29 cellular contexts compared by ENCODE assay signal in the genomic region with DNA sequence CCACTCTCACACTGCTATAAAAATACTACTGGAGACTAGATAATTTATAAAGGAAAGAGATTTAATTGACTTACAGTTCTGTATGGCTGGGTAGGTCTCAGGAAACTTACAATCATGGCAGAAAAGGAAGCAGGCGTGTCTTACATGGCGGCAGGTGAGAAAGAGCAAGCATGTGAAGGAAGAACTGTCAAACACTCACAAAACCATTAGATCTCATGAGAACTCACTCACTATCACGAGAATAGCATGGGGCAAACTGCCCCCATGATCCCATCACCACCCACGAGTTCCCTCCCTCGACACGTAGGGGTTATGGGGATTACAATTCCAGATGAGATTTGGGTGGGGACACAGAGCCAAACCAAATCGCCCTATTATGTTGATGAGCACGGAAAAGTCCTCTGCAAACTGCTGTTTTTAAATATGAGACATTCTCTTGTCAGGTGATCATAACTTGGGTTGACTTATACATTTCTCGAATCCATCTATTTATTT.
"Had no signal": no experiment of that assay in that cellular context is flagged by ENCODE, and none has a peak within 500 bp of the region (broad histone marks: within the 10 kb centered on the region; RNA-seq: fewer than 3 reads in every experiment).

No MANE protein-coding gene starts in this region.

- H3K27me3 ChIP-seq: stomach, suprapubic skin, testis, thyroid gland, tibial artery, tibial nerve, transverse colon, upper lobe of left lung, upper lobe of right lung, uterus, vagina had no signal

- H3K4me1 ChIP-seq: stomach, suprapubic skin, testis, thyroid gland, transverse colon, upper lobe of left lung, upper lobe of right lung, uterus, vagina had no signal

- H3K36me3 ChIP-seq: stomach, suprapubic skin, thoracic aorta, tibial artery, upper lobe of left lung, upper lobe of right lung, uterus, vagina had no signal

- H3K9me3 Mint-ChIP-seq: stimulated activated effector memory CD8-positive, alpha-beta T cell treated with anti-CD3 and anti-CD28 coated beads, Interleukin-12 subunit alpha, Interleukin-12 subunit beta, amount 100 ng/mL, for 72 hours; stimulated activated memory B cell treated with anti-CD40 and anti-IgM and Interleukin-4, amounts not matched to agents 10 μg/mL and 1 μg/mL and 100 μg/mL, for 72 hours; stimulated activated naive B cell treated with anti-CD40 and anti-IgM and Interleukin-4, amounts not matched to agents 10 μg/mL and 1 μg/mL and 100 μg/mL, for 72 hours; type B pancreatic cell had no signal

- H3K27me3 Mint-ChIP-seq: stimulated activated memory B cell treated with anti-CD40 and anti-IgM and Interleukin-4, amounts not matched to agents 10 μg/mL and 1 μg/mL and 100 μg/mL, for 72 hours; stimulated activated naive B cell treated with anti-CD40 and anti-IgM and Interleukin-4, amounts not matched to agents 10 μg/mL and 1 μg/mL and 100 μg/mL, for 72 hours; stimulated activated naive CD8-positive, alpha-beta T cell treated with anti-CD3 and anti-CD28 coated beads, Interleukin-15, amount 100 ng/mL, for 72 hours; stimulated activated naive CD8-positive, alpha-beta T cell treated with anti-CD3 and anti-CD28 coated beads, Interleukin-15, Interleukin-2, amounts not matched to agents 100 ng/mL and 50 ng/mL, for 24 hours; type B pancreatic cell had no signal

- H3K27ac Mint-ChIP-seq: stimulated activated effector memory CD8-positive, alpha-beta T cell treated with anti-CD3 and anti-CD28 coated beads, Interleukin-12 subunit alpha, Interleukin-12 subunit beta, amount 100 ng/mL, for 72 hours; stimulated activated memory B cell treated with anti-CD40 and anti-IgM and Interleukin-4, amounts not matched to agents 10 μg/mL and 1 μg/mL and 100 μg/mL, for 72 hours; stimulated activated naive B cell treated with anti-CD40 and anti-IgM and Interleukin-4, amounts not matched to agents 10 μg/mL and 1 μg/mL and 100 μg/mL, for 72 hours; stimulated activated naive CD8-positive, alpha-beta T cell treated with anti-CD3 and anti-CD28 coated beads, Interleukin-15, Interleukin-2, amounts not matched to agents 100 ng/mL and 50 ng/mL, for 24 hours; type B pancreatic cell had no signal

- H3K4me1 Mint-ChIP-seq: stimulated activated effector memory CD8-positive, alpha-beta T cell treated with anti-CD3 and anti-CD28 coated beads, Interleukin-12 subunit alpha, Interleukin-12 subunit beta, amount 100 ng/mL, for 72 hours; stimulated activated memory B cell treated with anti-CD40 and anti-IgM and Interleukin-4, amounts not matched to agents 10 μg/mL and 1 μg/mL and 100 μg/mL, for 72 hours had no signal

- H3K4me3 ChIP-seq: stomach, suprapubic skin, testis, thoracic aorta, thyroid gland, tibial artery, tibial nerve, transverse colon, upper lobe of left lung, upper lobe of right lung, uterus, vagina had no signal

- H3K36me3 Mint-ChIP-seq: stimulated activated effector memory CD8-positive, alpha-beta T cell treated with anti-CD3 and anti-CD28 coated beads, Interleukin-12 subunit alpha, Interleukin-12 subunit beta, amount 100 ng/mL, for 72 hours had no signal

- H3K4me3 Mint-ChIP-seq: stimulated activated effector memory CD8-positive, alpha-beta T cell treated with anti-CD3 and anti-CD28 coated beads, Interleukin-12 subunit alpha, Interleukin-12 subunit beta, amount 100 ng/mL, for 72 hours; stimulated activated memory B cell treated with anti-CD40 and anti-IgM and Interleukin-4, amounts not matched to agents 10 μg/mL and 1 μg/mL and 100 μg/mL, for 72 hours; stimulated activated naive B cell treated with anti-CD40 and anti-IgM and Interleukin-4, amounts not matched to agents 10 μg/mL and 1 μg/mL and 100 μg/mL, for 72 hours; stimulated activated naive CD8-positive, alpha-beta T cell treated with anti-CD3 and anti-CD28 coated beads, Interleukin-15, amount 100 ng/mL, for 72 hours; stimulated activated naive CD8-positive, alpha-beta T cell treated with anti-CD3 and anti-CD28 coated beads, Interleukin-15, Interleukin-2, amounts not matched to agents 100 ng/mL and 50 ng/mL, for 24 hours; type B pancreatic cell had no signal

- ATAC-seq: stimulated activated effector memory CD8-positive, alpha-beta T cell treated with anti-CD3 and anti-CD28 coated beads, Interleukin-12 subunit alpha, Interleukin-12 subunit beta, amount 100 ng/mL, for 72 hours; stimulated activated memory B cell treated with anti-CD40 and anti-IgM and Interleukin-4, amounts not matched to agents 10 μg/mL and 1 μg/mL and 100 μg/mL, for 72 hours; stimulated activated naive B cell treated with anti-CD40 and anti-IgM and Interleukin-4, amounts not matched to agents 10 μg/mL and 1 μg/mL and 100 μg/mL, for 72 hours; stimulated activated naive CD8-positive, alpha-beta T cell treated with anti-CD3 and anti-CD28 coated beads, Interleukin-15, amount 100 ng/mL, for 72 hours; stimulated activated naive CD8-positive, alpha-beta T cell treated with anti-CD3 and anti-CD28 coated beads, Interleukin-15, Interleukin-2, amounts not matched to agents 100 U/mL and 50 U/mL, for 24 hours; upper lobe of right lung had no signal

- DNase-seq: stimulated activated CD4-positive, alpha-beta T cell treated with anti-CD3 and anti-CD28 coated beads, Interleukin-2, amount 100 ng/mL, for 48 hours; stimulated activated CD4-positive, alpha-beta T cell treated with anti-CD3 and anti-CD28 coated beads, Interleukin-4, amount 100 ng/mL, for 1 hour; stimulated activated CD4-positive, alpha-beta T cell treated with anti-CD3 and anti-CD28 coated beads, Interleukin-4, amount 100 ng/mL, for 24 hours; stimulated activated CD4-positive, alpha-beta T cell treated with anti-CD3 and anti-CD28 coated beads, Interleukin-4, amount 100 ng/mL, for 4 hours; stimulated activated CD8-positive, alpha-beta memory T cell treated with anti-CD3 and anti-CD28 coated beads, Interleukin-4, amount 100 ng/mL, for 48 hours; stimulated activated naive B cell treated with anti-CD40 and anti-IgM and Interleukin-4, amounts not matched to agents 10 μg/mL and 1 μg/mL and 100 μg/mL, for 72 hours; stimulated activated naive CD4-positive, alpha-beta T cell; stimulated activated naive CD4-positive, alpha-beta T cell treated with Interleukin-2 at 50 U/mL for 16 hours; stimulated activated naive CD8-positive, alpha-beta T cell treated with anti-CD3 and anti-CD28 coated beads, Interleukin-15, amount 100 ng/mL, for 72 hours; stimulated activated naive CD8-positive, alpha-beta T cell treated with anti-CD3 and anti-CD28 coated beads, Interleukin-15, Interleukin-2, amounts not matched to agents 100 U/mL and 50 U/mL, for 24 hours; stomach; substantia nigra; testis; thyroid gland; tibial artery; transverse colon; trophoblast cell; upper lobe of right lung; uterus had no signal

- FAIRE-seq: urothelium cell line had no signal

- H3K9me3 ChIP-seq: stomach, suprapubic skin, testis, thoracic aorta, thyroid gland, tibial artery, tibial nerve, transverse colon, upper lobe of left lung, upper lobe of right lung, uterus, vagina had no signal

- H3K27ac ChIP-seq: stomach, suprapubic skin, testis, thoracic aorta, thyroid gland, tibial artery, tibial nerve, transverse colon, upper lobe of left lung, upper lobe of right lung, uterus, vagina had no signal
